Comparison of ENCODE assay signal across 10 cellular contexts in genomic region chr6:116255246-116255800, GRCh38. TPM values are rescaled to one million over a fixed set of nuclear protein-coding genes. Genes with fewer than 3 reads are reported as not detected.
DNase-seq lines count a peak whose midpoint lies in the region; ATAC-seq and TF ChIP-seq lines count a peak whose summit lies in the region.
"Had no signal": no experiment of that assay in that cellular context is flagged by ENCODE, and none has a peak within 500 bp of the region (broad histone marks: within the 10 kb centered on the region; RNA-seq: fewer than 3 reads in every experiment).

No MANE protein-coding gene starts in this region.

- TF ChIP-seq CTCF in AG04450 (IDR thresholded peaks at IDR 0.05; ENCODE audit: low read depth, low read length) (no peak), astrocyte of the cerebellum (IDR thresholded peaks at IDR 0.05; ENCODE audit: low read depth, low read length, missing control alignments) (no peak)

- CTCF ChIA-PET in AG04450 (lab: Charles Lee), result interaction anchor here (0.6 to 3.8 kb wide), 3 partner anchors 13 to 278 kb away, joined by 3 to 45 read pairs (median 3); no protein-coding TSS in a partner anchor

- H3K4me3 ChIP-seq in AG04450 (ENCODE audit: low read depth, low read length), result peak overlapping the region; percentile 97
- H3K4me3 ChIP-seq in astrocyte of the cerebellum (ENCODE audit: low read depth, low read length), result peak overlapping the region; percentile 4

- no peak overlapping the region for H3K27ac ChIP-seq in AG04450 (ENCODE audit: low read depth, low read length)

- ATAC-seq in left lobe of liver (peak; percentile 68), HG02970 (IDR thresholded peaks at IDR 0.05; ENCODE audit: low FRiP score, unreplicated experiment) (no peak), HG02623 (IDR thresholded peaks at IDR 0.05; ENCODE audit: unreplicated experiment) (no peak)
- ATAC-seq: pancreas had no signal

- H3K27me3 ChIP-seq in AG04450 (ENCODE audit: control insufficient read depth, insufficient read depth, low read length), result no peaks in the 10 kb centered on the region
- H3K27me3 ChIP-seq: pancreas had no signal

- DNase-seq in AG04450 (ENCODE audit: low read depth, low spot score) (no peak), HuH-7.5 (ENCODE audit: low spot score) (peak; percentile 20), astrocyte of the cerebellum (ENCODE audit: low read depth) (no peak), left lobe of liver (ENCODE audit: low spot score) (peak; percentile 54), dedifferentiated amniotic fluid mesenchymal stem cell (ENCODE audit: extremely low spot score) (no peak), DMS153 (lab: John Stamatoyannopoulos, UW) (no peak)
- DNase-seq: KBM-7, pancreas had no signal

- peaks cover 5% of the 10 kb centered on the region; the same call in 1 of the 2 replicates for H3K9me3 ChIP-seq in AG04450 (ENCODE audit: control insufficient read depth, insufficient read depth, low read length)
- H3K9me3 ChIP-seq: pancreas had no signal

- in situ Hi-C loops in astrocyte of the cerebellum (cut with HindIII; ENCODE audit: low sequenced_read_pairs), result no loop called here

- POLR2A ChIA-PET in AG04450 (lab: Yijun Ruan, JAX), result interaction anchor here (1.9 kb wide), 1 partner anchor 26 kb away, joined by 15 read pairs; no protein-coding TSS in a partner anchor

RNA-seq across cellular contexts. Expression of gene TSPYL4, which starts 1.4 kb away (rescaled TPM):
- polyA plus RNA-seq in AG04450 (2011; rRNA removed), result 22.0 and 25.1 TPM in 2 replicates
- 22.9 and 25.9 TPM in 2 replicates for polyA minus RNA-seq in AG04450 (2011; rRNA and poly(A)+ RNA removed)
- total RNA-seq in left lobe of liver, result 5.2 TPM

RNA-seq across cellular contexts. Expression of gene TSPYL1, which starts 24.4 kb away (rescaled TPM):
- polyA plus RNA-seq in AG04450 (2011; rRNA removed), result 65.9 and 71.9 TPM in 2 replicates
- 100 and 123 TPM in 2 replicates for polyA minus RNA-seq in AG04450 (2011; rRNA and poly(A)+ RNA removed)
- total RNA-seq in left lobe of liver, result 52.7 TPM

Comparison
In these comparisons a context has a peak if more than half of its experiments do, and no peak if none do; other contexts are left out.
1. DNase-seq: peak in HuH-7.5 (single experiment) and left lobe of liver (single experiment); none in AG04450 (single experiment), astrocyte of the cerebellum (single experiment), dedifferentiated amniotic fluid mesenchymal stem cell (single experiment) and DMS153 (single experiment).